ENCODE assay signal across 15 cellular contexts in the genomic region with DNA sequence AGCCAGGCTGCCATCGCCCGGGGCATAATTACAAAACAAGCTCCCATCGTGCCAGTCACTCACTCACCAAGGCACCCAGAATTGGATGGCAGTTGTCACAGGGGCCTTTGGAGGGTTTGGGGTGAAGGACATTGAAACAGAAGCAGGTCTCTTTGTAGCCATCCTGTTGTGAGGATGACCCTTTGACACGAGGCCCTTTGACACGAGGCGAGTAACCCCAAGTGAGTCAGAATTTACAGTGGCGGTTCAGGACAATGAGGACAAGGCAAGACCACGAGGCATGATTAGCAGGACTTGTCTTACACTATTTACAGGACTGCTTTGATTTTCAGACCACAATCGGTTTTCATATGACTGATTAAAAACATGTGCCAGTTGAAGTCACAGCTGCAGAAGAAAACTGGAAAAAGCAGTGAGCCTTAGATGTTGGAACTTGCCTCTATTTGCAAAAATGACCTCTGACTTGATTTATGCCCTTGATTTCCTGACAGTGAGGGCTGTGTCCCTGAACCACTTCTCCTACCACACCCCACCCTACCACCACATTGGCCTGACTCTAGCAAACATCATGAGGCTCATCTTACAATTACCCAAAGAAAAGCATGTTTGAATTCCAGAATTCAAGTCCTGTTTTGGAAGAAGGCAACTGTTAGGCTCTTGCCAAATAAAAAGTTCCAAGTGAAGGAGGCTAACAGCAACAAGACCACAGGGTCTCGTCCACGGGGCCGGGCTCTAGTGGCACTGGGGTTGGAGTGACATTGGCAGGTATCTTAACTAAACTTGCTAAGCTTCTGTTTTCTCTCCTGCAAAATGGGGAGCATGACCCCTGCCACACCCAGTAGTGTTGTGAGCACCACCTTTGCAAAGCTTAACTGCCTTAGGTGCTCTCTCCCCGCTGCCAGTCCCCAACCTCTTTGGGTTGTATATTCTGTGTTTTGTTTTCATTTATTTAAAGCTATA.
DNase-seq lines count a peak whose midpoint lies in the region; ATAC-seq and TF ChIP-seq lines count a peak whose summit lies in the region.
"Had no signal": no experiment of that assay in that cellular context is flagged by ENCODE, and none has a peak within 500 bp of the region (broad histone marks: within the 10 kb centered on the region; RNA-seq: fewer than 3 reads in every experiment).

No MANE protein-coding gene starts in this region.

- no peak overlapping the region for H3K4me3 ChIP-seq in testis
- H3K4me3 ChIP-seq: MG63 had no signal

- H3K27me3 ChIP-seq in testis, result no peaks in the 10 kb centered on the region
- H3K27me3 ChIP-seq: MG63, neutrophil had no signal

- intact Hi-C loops in testis (cut with DNase I; ENCODE audit: low total_unique reads), result no loop called here

- H3K9me3 ChIP-seq in testis, result no peaks in the 10 kb centered on the region
- H3K9me3 ChIP-seq: MG63, neutrophil had no signal

- no peak for TF ChIP-seq CTCF in testis (IDR thresholded peaks at IDR 0.05)

- WGBS in testis, 2 donors, result 68 to 72% methylated on average over 10 to 13 of the region's 13 CpGs

- DNase-seq in NOMO-1 treated with DMSO at 0.1 percent for 48 hours (lab: John Stamatoyannopoulos, UW; ENCODE audit: unreplicated experiment) (peak; percentile 20), NOMO-1 treated with dmso at 0.1 percent for 144 hours (lab: John Stamatoyannopoulos, UW; ENCODE audit: unreplicated experiment) (no peak), foreskin melanocyte (peak; percentile 82), testis (peak; percentile 40), Ammon's horn (ENCODE audit: low spot score) (no peak), NCI-H345 treated with DMSO at 0.1 percent for 48 hours (lab: John Stamatoyannopoulos, UW; ENCODE audit: unreplicated experiment) (no peak)
- DNase-seq in activated effector memory CD4-positive, alpha-beta T cell treated with Interleukin-2 at 50 U/mL for 16 hours, result no peak
- DNase-seq: DMS79, MG63, NCI-H510A, SHP77 treated with DMSO at 0.1 percent for 48 hours had no signal

- H3K4me1 ChIP-seq in testis, result peaks cover 18% of the 10 kb centered on the region

- no peaks in the 10 kb centered on the region for H3K36me3 ChIP-seq in testis (ENCODE audit: low read depth, missing control alignments)
- H3K36me3 ChIP-seq: MG63, neutrophil had no signal

- ATAC-seq in SK-N-SH treated with all-trans-retinoic acid at 6 μM for 48 hours, result peak; percentile 74
- ATAC-seq: WTC11 had no signal

- no peak for TF ChIP-seq POLR2A in testis (IDR thresholded peaks at IDR 0.05)

- H3K27ac ChIP-seq in testis, result peak overlapping the region; percentile 5 to 7
- H3K27ac ChIP-seq: 22Rv1, neutrophil had no signal

TF ChIP-seq in SK-N-SH treated with all-trans-retinoic acid at 6 μM for 48 hours, 23 proteins besides CTCF, POLR2A, EP300 and RAD21:
- TF ChIP-seq TCF4 (CRISPR knock-in tag; IDR thresholded peaks at IDR 0.05; ENCODE audit: borderline replicate concordance), result peak; percentile 51; the same call in 1 of the 2 replicates
- no peak for TF ChIP-seq RARB (CRISPR knock-in tag; IDR thresholded peaks at IDR 0.05)

Comparison
In these comparisons a context has a peak if more than half of its experiments do, and no peak if none do; other contexts are left out.
1. DNase-seq: peak in NOMO-1 treated with DMSO at 0.1 percent for 48 hours (single experiment), foreskin melanocyte (single experiment) and testis (single experiment); none in NOMO-1 treated with dmso at 0.1 percent for 144 hours (single experiment), Ammon's horn (single experiment), NCI-H345 treated with DMSO at 0.1 percent for 48 hours (single experiment) and activated effector memory CD4-positive, alpha-beta T cell treated with Interleukin-2 at 50 U/mL for 16 hours (single experiment).